ENCODE assay signal across 1 cellular context in the genomic region with DNA sequence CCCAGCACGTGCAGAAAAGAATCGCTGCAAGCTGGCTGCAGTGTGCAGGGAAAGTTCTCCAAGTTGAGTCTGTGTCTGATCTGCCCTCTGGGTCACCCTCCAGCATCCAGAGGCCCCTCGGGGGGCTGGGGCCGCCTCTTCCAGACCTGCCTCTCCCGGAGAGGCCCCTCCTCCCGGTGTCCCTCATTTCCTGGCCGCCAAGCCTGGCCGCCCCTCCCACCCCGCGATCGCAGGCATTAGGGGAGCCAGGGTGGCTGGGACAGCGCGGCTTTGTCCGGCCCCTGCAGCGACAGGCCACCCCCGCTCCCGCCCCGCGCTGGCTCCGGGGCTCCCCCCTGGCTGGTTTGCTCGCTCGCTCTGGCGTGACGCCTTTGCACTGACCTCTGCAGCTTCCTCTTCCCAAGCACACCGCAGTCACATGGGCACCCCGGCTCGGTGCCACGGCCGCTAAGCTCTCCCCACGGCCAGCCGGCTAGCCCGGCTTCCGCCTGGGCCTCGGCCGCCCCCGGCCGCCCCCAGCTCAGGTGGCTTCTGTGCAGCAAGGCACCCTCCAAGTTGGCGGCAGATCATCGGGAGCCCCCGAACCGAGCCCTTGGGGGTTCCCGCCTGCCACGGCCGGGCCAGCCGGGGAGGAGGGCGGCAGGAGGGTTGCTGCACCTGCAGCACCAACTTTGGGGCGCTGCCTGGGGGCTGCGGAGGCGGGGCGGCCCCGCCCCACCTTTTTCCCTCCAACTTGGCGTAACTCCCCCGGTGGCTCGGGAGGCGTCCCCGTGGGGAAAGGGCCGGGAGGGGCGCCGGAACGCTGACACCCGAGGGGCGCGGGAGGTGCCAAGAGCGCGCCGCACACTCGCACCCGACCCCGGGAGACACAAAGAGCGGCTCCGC.
TF ChIP-seq lines count a peak whose summit lies in the region.

No MANE protein-coding gene starts in this region.

TF ChIP-seq in HepG2, 621 proteins besides CTCF, POLR2A, EP300 and RAD21 (continued from another document and continues in another):
- TF ChIP-seq CBX5 (CRISPR knock-in tag; IDR thresholded peaks at IDR 0.05; ENCODE audit: borderline replicate concordance) (no peak), ZFY (CRISPR knock-in tag; IDR thresholded peaks at IDR 0.05) (peak; percentile 80), TAF1 (CRISPR knock-in tag; IDR thresholded peaks at IDR 0.05) (peak; percentile 72), ZNF335 (CRISPR knock-in tag; IDR thresholded peaks at IDR 0.05) (no peak), ZNF761 (CRISPR knock-in tag; conservative IDR thresholded peaks at IDR 0.05) (peak; percentile 72; the same call in 1 of the 2 replicates), ATF1 (CRISPR knock-in tag; IDR thresholded peaks at IDR 0.05) (no peak), SALL2 (CRISPR knock-in tag; IDR thresholded peaks at IDR 0.05) (no peak; the same call in 1 of the 2 replicates), SRSF9 (IDR thresholded peaks at IDR 0.05; ENCODE audit: borderline replicate concordance, insufficient read depth, low read depth, low read length, poor library complexity, severe bottlenecking) (no peak), JUN (CRISPR knock-in tag; IDR thresholded peaks at IDR 0.05) (0 out of 2 replicates have a peak, but pooled peaks have one; percentile 67), ZNF350 (CRISPR knock-in tag; IDR thresholded peaks at IDR 0.05; ENCODE audit: borderline replicate concordance, low read depth) (peak; percentile 83; the same call in 1 of the 2 replicates), GTF3A (CRISPR knock-in tag; conservative IDR thresholded peaks at IDR 0.05) (no peak), PHF5A (CRISPR knock-in tag; IDR thresholded peaks at IDR 0.05; ENCODE audit: low read depth, unreplicated experiment) (no peak), ZNF20 (CRISPR knock-in tag; IDR thresholded peaks at IDR 0.05) (no peak; the same call in 1 of the 2 replicates), JUNB (CRISPR knock-in tag; IDR thresholded peaks at IDR 0.05; ENCODE audit: borderline replicate concordance) (no peak), ZSCAN25 (CRISPR knock-in tag; IDR thresholded peaks at IDR 0.05) (peak; percentile 60; the same call in 1 of the 2 replicates), ZNF619 (CRISPR knock-in tag; IDR thresholded peaks at IDR 0.05) (no peak), SCMH1 (CRISPR knock-in tag; IDR thresholded peaks at IDR 0.05; ENCODE audit: borderline replicate concordance) (no peak), YY1 (IDR thresholded peaks at IDR 0.05; ENCODE audit: insufficient read depth, insufficient replicate concordance, low read depth, low read length) (peak; percentile 28), KMT2B (CRISPR knock-in tag; IDR thresholded peaks at IDR 0.05) (peak; percentile 77; the same call in 1 of the 2 replicates), FOXP1 (IDR thresholded peaks at IDR 0.05) (no peak), FOXP1 (CRISPR knock-in tag; IDR thresholded peaks at IDR 0.05) (no peak), SOX13 (IDR thresholded peaks at IDR 0.05) (no peak), SOX13 (CRISPR knock-in tag; conservative IDR thresholded peaks at IDR 0.05 in 1 of 2, IDR thresholded peaks at IDR 0.05 in 1 of 2) (peak in 1 of 2 experiments; percentile 31; a peak in 1 of 4 replicates), SOX6 (IDR thresholded peaks at IDR 0.05) (no peak), SOX6 (CRISPR knock-in tag; IDR thresholded peaks at IDR 0.05) (peak; percentile 54), MLLT10 (CRISPR knock-in tag; IDR thresholded peaks at IDR 0.05) (no peak), ZNF446 (CRISPR knock-in tag; IDR thresholded peaks at IDR 0.05) (no peak), SRSF1 (optimal IDR thresholded peaks at IDR 0.05; ENCODE audit: low read depth, low read length) (no peak)
- TF ChIP-seq, protein P1, sequence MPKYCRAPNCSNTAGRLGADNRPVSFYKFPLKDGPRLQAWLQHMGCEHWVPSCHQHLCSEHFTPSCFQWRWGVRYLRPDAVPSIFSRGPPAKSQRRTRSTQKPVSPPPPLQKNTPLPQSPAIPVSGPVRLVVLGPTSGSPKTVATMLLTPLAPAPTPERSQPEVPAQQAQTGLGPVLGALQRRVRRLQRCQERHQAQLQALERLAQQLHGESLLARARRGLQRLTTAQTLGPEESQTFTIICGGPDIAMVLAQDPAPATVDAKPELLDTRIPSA (CRISPR knock-in tag; IDR thresholded peaks at IDR 0.05; ENCODE audit: borderline replicate concordance): peak; percentile 54; the same call in 1 of the 2 replicates
- TF ChIP-seq, protein P2, sequence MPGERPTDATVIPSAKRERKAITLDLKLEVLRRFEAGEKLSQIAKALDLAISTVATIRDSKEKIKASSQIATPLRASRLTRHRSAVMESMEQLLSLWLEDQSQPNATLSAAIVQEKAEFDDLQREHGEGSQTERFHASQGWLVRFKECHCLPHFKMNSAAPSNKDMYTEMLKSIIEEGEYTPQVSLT (CRISPR knock-in tag; IDR thresholded peaks at IDR 0.05; ENCODE audit: borderline replicate concordance, low read depth): no peak
- TF ChIP-seq, protein P3, sequence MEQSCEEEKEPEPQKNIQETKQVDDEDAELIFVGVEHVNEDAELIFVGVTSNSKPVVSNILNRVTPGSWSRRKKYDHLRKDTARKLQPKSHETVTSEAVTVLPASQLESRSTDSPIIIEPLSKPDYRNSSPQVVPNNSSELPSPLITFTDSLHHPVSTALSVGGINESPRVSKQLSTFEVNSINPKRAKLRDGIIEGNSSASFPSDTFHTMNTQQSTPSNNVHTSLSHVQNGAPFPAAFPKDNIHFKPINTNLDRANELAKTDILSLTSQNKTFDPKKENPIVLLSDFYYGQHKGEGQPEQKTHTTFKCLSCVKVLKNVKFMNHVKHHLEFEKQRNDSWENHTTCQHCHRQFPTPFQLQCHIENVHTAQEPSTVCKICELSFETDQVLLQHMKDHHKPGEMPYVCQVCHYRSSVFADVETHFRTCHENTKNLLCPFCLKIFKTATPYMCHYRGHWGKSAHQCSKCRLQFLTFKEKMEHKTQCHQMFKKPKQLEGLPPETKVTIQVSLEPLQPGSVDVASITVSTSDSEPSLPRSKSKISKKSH (CRISPR knock-in tag; IDR thresholded peaks at IDR 0.05; ENCODE audit: borderline replicate concordance): no peak; the same call in 1 of the 2 replicates
- TF ChIP-seq, protein P4, sequence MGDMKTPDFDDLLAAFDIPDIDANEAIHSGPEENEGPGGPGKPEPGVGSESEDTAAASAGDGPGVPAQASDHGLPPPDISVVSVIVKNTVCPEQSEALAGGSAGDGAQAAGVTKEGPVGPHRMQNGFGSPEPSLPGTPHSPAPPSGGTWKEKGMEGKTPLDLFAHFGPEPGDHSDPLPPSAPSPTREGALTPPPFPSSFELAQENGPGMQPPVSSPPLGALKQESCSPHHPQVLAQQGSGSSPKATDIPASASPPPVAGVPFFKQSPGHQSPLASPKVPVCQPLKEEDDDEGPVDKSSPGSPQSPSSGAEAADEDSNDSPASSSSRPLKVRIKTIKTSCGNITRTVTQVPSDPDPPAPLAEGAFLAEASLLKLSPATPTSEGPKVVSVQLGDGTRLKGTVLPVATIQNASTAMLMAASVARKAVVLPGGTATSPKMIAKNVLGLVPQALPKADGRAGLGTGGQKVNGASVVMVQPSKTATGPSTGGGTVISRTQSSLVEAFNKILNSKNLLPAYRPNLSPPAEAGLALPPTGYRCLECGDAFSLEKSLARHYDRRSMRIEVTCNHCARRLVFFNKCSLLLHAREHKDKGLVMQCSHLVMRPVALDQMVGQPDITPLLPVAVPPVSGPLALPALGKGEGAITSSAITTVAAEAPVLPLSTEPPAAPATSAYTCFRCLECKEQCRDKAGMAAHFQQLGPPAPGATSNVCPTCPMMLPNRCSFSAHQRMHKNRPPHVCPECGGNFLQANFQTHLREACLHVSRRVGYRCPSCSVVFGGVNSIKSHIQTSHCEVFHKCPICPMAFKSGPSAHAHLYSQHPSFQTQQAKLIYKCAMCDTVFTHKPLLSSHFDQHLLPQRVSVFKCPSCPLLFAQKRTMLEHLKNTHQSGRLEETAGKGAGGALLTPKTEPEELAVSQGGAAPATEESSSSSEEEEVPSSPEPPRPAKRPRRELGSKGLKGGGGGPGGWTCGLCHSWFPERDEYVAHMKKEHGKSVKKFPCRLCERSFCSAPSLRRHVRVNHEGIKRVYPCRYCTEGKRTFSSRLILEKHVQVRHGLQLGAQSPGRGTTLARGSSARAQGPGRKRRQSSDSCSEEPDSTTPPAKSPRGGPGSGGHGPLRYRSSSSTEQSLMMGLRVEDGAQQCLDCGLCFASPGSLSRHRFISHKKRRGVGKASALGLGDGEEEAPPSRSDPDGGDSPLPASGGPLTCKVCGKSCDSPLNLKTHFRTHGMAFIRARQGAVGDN (CRISPR knock-in tag; IDR thresholded peaks at IDR 0.05): peak; percentile 99
- TF ChIP-seq, protein P5, sequence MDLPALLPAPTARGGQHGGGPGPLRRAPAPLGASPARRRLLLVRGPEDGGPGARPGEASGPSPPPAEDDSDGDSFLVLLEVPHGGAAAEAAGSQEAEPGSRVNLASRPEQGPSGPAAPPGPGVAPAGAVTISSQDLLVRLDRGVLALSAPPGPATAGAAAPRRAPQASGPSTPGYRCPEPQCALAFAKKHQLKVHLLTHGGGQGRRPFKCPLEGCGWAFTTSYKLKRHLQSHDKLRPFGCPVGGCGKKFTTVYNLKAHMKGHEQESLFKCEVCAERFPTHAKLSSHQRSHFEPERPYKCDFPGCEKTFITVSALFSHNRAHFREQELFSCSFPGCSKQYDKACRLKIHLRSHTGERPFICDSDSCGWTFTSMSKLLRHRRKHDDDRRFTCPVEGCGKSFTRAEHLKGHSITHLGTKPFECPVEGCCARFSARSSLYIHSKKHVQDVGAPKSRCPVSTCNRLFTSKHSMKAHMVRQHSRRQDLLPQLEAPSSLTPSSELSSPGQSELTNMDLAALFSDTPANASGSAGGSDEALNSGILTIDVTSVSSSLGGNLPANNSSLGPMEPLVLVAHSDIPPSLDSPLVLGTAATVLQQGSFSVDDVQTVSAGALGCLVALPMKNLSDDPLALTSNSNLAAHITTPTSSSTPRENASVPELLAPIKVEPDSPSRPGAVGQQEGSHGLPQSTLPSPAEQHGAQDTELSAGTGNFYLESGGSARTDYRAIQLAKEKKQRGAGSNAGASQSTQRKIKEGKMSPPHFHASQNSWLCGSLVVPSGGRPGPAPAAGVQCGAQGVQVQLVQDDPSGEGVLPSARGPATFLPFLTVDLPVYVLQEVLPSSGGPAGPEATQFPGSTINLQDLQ (CRISPR knock-in tag; IDR thresholded peaks at IDR 0.05): no peak; the same call in 1 of the 2 replicates
- TF ChIP-seq, protein P6, sequence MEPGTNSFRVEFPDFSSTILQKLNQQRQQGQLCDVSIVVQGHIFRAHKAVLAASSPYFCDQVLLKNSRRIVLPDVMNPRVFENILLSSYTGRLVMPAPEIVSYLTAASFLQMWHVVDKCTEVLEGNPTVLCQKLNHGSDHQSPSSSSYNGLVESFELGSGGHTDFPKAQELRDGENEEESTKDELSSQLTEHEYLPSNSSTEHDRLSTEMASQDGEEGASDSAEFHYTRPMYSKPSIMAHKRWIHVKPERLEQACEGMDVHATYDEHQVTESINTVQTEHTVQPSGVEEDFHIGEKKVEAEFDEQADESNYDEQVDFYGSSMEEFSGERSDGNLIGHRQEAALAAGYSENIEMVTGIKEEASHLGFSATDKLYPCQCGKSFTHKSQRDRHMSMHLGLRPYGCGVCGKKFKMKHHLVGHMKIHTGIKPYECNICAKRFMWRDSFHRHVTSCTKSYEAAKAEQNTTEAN (CRISPR knock-in tag; conservative IDR thresholded peaks at IDR 0.05): peak; percentile 85
- TF ChIP-seq, protein P7, sequence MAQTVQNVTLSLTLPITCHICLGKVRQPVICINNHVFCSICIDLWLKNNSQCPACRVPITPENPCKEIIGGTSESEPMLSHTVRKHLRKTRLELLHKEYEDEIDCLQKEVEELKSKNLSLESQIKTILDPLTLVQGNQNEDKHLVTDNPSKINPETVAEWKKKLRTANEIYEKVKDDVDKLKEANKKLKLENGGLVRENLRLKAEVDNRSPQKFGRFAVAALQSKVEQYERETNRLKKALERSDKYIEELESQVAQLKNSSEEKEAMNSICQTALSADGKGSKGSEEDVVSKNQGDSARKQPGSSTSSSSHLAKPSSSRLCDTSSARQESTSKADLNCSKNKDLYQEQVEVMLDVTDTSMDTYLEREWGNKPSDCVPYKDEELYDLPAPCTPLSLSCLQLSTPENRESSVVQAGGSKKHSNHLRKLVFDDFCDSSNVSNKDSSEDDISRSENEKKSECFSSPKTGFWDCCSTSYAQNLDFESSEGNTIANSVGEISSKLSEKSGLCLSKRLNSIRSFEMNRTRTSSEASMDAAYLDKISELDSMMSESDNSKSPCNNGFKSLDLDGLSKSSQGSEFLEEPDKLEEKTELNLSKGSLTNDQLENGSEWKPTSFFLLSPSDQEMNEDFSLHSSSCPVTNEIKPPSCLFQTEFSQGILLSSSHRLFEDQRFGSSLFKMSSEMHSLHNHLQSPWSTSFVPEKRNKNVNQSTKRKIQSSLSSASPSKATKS (CRISPR knock-in tag; IDR thresholded peaks at IDR 0.05): no peak; the same call in 1 of the 2 replicates
- TF ChIP-seq, protein P8, sequence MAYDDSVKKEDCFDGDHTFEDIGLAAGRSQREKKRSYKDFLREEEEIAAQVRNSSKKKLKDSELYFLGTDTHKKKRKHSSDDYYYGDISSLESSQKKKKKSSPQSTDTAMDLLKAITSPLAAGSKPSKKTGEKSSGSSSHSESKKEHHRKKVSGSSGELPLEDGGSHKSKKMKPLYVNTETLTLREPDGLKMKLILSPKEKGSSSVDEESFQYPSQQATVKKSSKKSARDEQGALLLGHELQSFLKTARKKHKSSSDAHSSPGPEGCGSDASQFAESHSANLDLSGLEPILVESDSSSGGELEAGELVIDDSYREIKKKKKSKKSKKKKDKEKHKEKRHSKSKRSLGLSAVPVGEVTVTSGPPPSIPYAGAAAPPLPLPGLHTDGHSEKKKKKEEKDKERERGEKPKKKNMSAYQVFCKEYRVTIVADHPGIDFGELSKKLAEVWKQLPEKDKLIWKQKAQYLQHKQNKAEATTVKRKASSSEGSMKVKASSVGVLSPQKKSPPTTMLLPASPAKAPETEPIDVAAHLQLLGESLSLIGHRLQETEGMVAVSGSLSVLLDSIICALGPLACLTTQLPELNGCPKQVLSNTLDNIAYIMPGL (CRISPR knock-in tag; IDR thresholded peaks at IDR 0.05; ENCODE audit: borderline replicate concordance in 1 of 2, low read depth in 1 of 2): peak in 1 of 2 experiments; percentile 66; a peak in 1 of 4 replicates
- TF ChIP-seq, protein P9, sequence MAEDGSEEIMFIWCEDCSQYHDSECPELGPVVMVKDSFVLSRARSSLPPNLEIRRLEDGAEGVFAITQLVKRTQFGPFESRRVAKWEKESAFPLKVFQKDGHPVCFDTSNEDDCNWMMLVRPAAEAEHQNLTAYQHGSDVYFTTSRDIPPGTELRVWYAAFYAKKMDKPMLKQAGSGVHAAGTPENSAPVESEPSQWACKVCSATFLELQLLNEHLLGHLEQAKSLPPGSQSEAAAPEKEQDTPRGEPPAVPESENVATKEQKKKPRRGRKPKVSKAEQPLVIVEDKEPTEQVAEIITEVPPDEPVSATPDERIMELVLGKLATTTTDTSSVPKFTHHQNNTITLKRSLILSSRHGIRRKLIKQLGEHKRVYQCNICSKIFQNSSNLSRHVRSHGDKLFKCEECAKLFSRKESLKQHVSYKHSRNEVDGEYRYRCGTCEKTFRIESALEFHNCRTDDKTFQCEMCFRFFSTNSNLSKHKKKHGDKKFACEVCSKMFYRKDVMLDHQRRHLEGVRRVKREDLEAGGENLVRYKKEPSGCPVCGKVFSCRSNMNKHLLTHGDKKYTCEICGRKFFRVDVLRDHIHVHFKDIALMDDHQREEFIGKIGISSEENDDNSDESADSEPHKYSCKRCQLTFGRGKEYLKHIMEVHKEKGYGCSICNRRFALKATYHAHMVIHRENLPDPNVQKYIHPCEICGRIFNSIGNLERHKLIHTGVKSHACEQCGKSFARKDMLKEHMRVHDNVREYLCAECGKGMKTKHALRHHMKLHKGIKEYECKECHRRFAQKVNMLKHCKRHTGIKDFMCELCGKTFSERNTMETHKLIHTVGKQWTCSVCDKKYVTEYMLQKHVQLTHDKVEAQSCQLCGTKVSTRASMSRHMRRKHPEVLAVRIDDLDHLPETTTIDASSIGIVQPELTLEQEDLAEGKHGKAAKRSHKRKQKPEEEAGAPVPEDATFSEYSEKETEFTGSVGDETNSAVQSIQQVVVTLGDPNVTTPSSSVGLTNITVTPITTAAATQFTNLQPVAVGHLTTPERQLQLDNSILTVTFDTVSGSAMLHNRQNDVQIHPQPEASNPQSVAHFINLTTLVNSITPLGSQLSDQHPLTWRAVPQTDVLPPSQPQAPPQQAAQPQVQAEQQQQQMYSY (CRISPR knock-in tag; IDR thresholded peaks at IDR 0.05): peak; percentile 51; the same call in 1 of the 2 replicates
